25 cellular contexts compared by ENCODE assay signal in the genomic region with DNA sequence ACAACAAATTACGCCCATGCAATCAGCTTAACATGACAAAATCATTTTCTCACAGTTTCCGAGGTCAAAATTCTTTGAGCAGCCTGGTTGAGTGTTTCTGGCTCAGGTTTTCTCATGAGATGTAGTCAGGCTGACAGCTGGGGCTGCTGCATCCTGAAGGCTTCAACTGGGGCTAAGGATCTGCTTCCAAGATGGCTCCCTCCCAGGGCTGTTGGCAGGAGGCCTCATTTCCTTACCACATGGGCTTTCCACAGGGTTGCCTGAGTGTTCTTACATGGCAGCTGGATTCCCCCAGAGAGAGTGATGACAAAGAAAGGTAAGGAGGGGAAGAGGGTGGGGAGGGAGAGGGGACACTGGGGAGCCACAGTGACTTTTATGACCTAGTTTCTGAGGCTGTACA.
"Had no signal": no experiment of that assay in that cellular context is flagged by ENCODE, and none has a peak within 500 bp of the region (broad histone marks: within the 10 kb centered on the region; RNA-seq: fewer than 3 reads in every experiment).

No MANE protein-coding gene starts in this region.

- H3K4me3 ChIP-seq: coronary artery, esophagus muscularis mucosa, hepatocyte, lung, pancreas, right atrium auricular region, testis, tibial artery, upper lobe of left lung had no signal

- H3K9me3 Mint-ChIP-seq: natural killer cell treated with Interleukin-12 subunit alpha and Interleukin-12 subunit beta and Interleukin-15 and Interleukin-18, amount 100 ng/mL, for 72 hours had no signal

- H3K27ac Mint-ChIP-seq: natural killer cell treated with Interleukin-12 subunit alpha and Interleukin-12 subunit beta and Interleukin-15 and Interleukin-18, amount 100 ng/mL, for 72 hours; progenitor cell of endocrine pancreas; stimulated activated memory B cell treated with anti-CD40 and anti-IgM and Interleukin-4, amounts not matched to agents 10 μg/mL and 1 μg/mL and 100 μg/mL, for 72 hours had no signal

- H3K27ac ChIP-seq: coronary artery, esophagus muscularis mucosa, hepatocyte, neutrophil, pancreas, right atrium auricular region, testis, tibial artery, upper lobe of left lung had no signal

- H3K79me2 ChIP-seq: hepatocyte had no signal

- ATAC-seq: left lobe of liver; natural killer cell treated with Interleukin-12 subunit alpha and Interleukin-12 subunit beta and Interleukin-15 and Interleukin-18, amount 100 ng/mL, for 72 hours; pancreas; sciatic nerve; stimulated activated memory B cell treated with anti-CD40 and anti-IgM and Interleukin-4, amounts not matched to agents 10 μg/mL and 1 μg/mL and 100 μg/mL, for 72 hours; stimulated activated naive CD8-positive, alpha-beta T cell treated with anti-CD3 and anti-CD28 coated beads, Interleukin-15, Interleukin-2, amounts not matched to agents 100 U/mL and 50 U/mL, for 24 hours had no signal

- H3K4me1 ChIP-seq: esophagus muscularis mucosa, pancreas, right atrium auricular region, testis, tibial artery, upper lobe of left lung had no signal

- DNase-seq: dermis blood vessel endothelial cell; effector memory CD4-positive, alpha-beta T cell; kidney; mesenchymal stem cell; pancreas; stimulated activated CD4-positive, alpha-beta T cell treated with anti-CD3 and anti-CD28 coated beads, Interleukin-4, amount 100 ng/mL, for 4 hours; stimulated activated naive CD8-positive, alpha-beta T cell treated with anti-CD3 and anti-CD28 coated beads, Interleukin-15, Interleukin-2, amounts not matched to agents 100 U/mL and 50 U/mL, for 24 hours; testis; tibial artery had no signal

- H2AFZ ChIP-seq: hepatocyte had no signal

- H3K9me3 ChIP-seq: neutrophil, pancreas, testis had no signal

- H3K36me3 ChIP-seq: esophagus muscularis mucosa, neutrophil, pancreas, right atrium auricular region, tibial artery, upper lobe of left lung had no signal

- H3K4me1 Mint-ChIP-seq: neural crest cell; stimulated activated memory B cell treated with anti-CD40 and anti-IgM and Interleukin-4, amounts not matched to agents 10 μg/mL and 1 μg/mL and 100 μg/mL, for 72 hours had no signal

- FAIRE-seq: endothelial cell of umbilical vein, frontal cortex, kidney, pancreas, urothelium cell line had no signal

- H3K4me3 Mint-ChIP-seq: natural killer cell treated with Interleukin-12 subunit alpha and Interleukin-12 subunit beta and Interleukin-15 and Interleukin-18, amount 100 ng/mL, for 72 hours; neural crest cell; stimulated activated memory B cell treated with anti-CD40 and anti-IgM and Interleukin-4, amounts not matched to agents 10 μg/mL and 1 μg/mL and 100 μg/mL, for 72 hours had no signal

- H3K4me2 ChIP-seq: hepatocyte had no signal

- H3K27me3 ChIP-seq: esophagus muscularis mucosa, hepatocyte, pancreas, right atrium auricular region, testis, upper lobe of left lung had no signal
